16 cellular contexts compared by ENCODE assay signal in the genomic region with DNA sequence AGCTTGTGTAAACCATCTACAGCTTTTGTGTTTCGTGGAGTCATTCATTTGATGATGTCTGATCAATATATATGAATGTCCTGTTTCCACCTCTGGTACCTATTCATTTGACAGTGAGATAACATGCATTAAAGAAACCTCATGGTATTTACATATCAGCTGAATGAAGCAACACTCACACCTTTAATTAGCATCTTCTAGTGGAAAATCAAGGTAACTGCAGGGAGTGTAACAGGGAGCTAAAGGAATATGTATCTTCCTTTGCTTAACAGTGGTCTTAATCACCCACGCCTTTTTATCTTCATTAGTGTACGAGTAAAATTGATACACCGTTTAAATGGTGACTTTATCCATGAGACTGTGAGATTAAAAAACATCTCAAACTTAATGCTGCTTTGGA. TPM values are rescaled to one million over a fixed set of nuclear protein-coding genes. Genes with fewer than 3 reads are reported as not detected.
DNase-seq lines count a peak whose midpoint lies in the region; FAIRE-seq and TF ChIP-seq lines count a peak whose summit lies in the region.
"Had no signal": no experiment of that assay in that cellular context is flagged by ENCODE, and none has a peak within 500 bp of the region (broad histone marks: within the 10 kb centered on the region; RNA-seq: fewer than 3 reads in every experiment).

No MANE protein-coding gene starts in this region.

- FAIRE-seq in GM19239 (lab: Jason Lieb, UNC) = peak; percentile 79

- no peak overlapping the region for H3K4me2 ChIP-seq in OCI-LY3 (ENCODE audit: low read length)
- H3K4me2 ChIP-seq: BLaER1 had no signal

- no peaks in the 10 kb centered on the region for H3K4me1 ChIP-seq in OCI-LY3 (ENCODE audit: low read length)
- H3K4me1 ChIP-seq: BLaER1, left lung had no signal

- H3K27me3 ChIP-seq in AG04450 (ENCODE audit: control insufficient read depth, insufficient read depth, low read length) = no peaks in the 10 kb centered on the region
- H3K27me3 ChIP-seq in OCI-LY3 (ENCODE audit: low read depth, low read length) = no peaks in the 10 kb centered on the region
- H3K27me3 ChIP-seq: BLaER1, cardiac muscle cell, left lung had no signal

- DNase-seq in AG04450 (ENCODE audit: low read depth, low spot score) (no peak), GM19239 (ENCODE audit: insufficient read length, low spot score) (no peak), fibroblast of villous mesenchyme (ENCODE audit: low read depth) (no peak), NCI-H774 (lab: John Stamatoyannopoulos, UW) (no peak), KBM-7 (no peak), AML-193 (lab: John Stamatoyannopoulos, UW) (no peak)
- DNase-seq in activated CD4-positive, alpha-beta T cell treated with anti-CD3 and anti-CD28 coated beads for 4 hours = no peak
- DNase-seq: EL; head of caudate nucleus; left lung; naive B cell; stimulated activated CD4-positive, alpha-beta T cell treated with anti-CD3 and anti-CD28 coated beads, Interleukin-4, amount 100 ng/mL, for 1 hour; T-cell had no signal

- H3K36me3 ChIP-seq in OCI-LY3 (replicated peaks; ENCODE audit: low read depth, low read length) = peaks cover 6% of the 10 kb centered on the region
- H3K36me3 ChIP-seq: cardiac muscle cell, left lung had no signal

- 0 out of 2 replicates have a peak, but pooled peaks cover 3% of the 10 kb centered on the region for H3K9me3 ChIP-seq in AG04450 (ENCODE audit: control insufficient read depth, insufficient read depth, low read length)
- H3K9me3 ChIP-seq in OCI-LY3 (ENCODE audit: insufficient read depth, low read length) = no peaks in the 10 kb centered on the region
- H3K9me3 ChIP-seq: BLaER1, left lung had no signal

- H3K9ac ChIP-seq in OCI-LY3 (ENCODE audit: low read length) = no peak overlapping the region
- H3K9ac ChIP-seq: BLaER1 had no signal

- H4K20me1 ChIP-seq in OCI-LY3 (ENCODE audit: insufficient read depth, low read length) = 0 out of 2 replicates have a peak, but pooled peaks cover 3% of the 10 kb centered on the region

- in situ Hi-C loops in KBM-7 (cut with MboI; ENCODE audit: low pct_unique_long_range_greater_than_20kb, low sequenced_read_pairs) = loop anchor here (25.0 kb wide), 1 partner anchor 335 kb away; no protein-coding TSS in a partner anchor

- H3K79me2 ChIP-seq in OCI-LY3 (ENCODE audit: low read length) = no peaks in the 10 kb centered on the region

- TF ChIP-seq CTCF in AG04450 (IDR thresholded peaks at IDR 0.05; ENCODE audit: low read depth, low read length) = peak; percentile 16; the same call in 1 of the 2 replicates
- TF ChIP-seq CTCF in OCI-LY3 (IDR thresholded peaks at IDR 0.05; ENCODE audit: low read depth, low read length) = peak; percentile 15; the same call in 1 of the 2 replicates
- peak; percentile 7 for TF ChIP-seq CTCF in fibroblast of villous mesenchyme (IDR thresholded peaks at IDR 0.05; ENCODE audit: insufficient read depth, low read depth, low read length)

- CTCF ChIA-PET in AG04450 (lab: Charles Lee) = interaction anchor here (1.0 to 2.2 kb wide), 6 partner anchors 8 to 396 kb away, joined by 3 to 15 read pairs (median 4); a partner anchor contains a TSS

- H3K27ac ChIP-seq in AG04450 (ENCODE audit: low read depth, low read length) = no peak overlapping the region
- no peak overlapping the region for H3K27ac ChIP-seq in OCI-LY3 (ENCODE audit: low read length)
- H3K27ac ChIP-seq: BLaER1, left lung had no signal

- H3K4me3 ChIP-seq in AG04450 (ENCODE audit: low read depth, low read length) (no peak overlapping the region), OCI-LY3 (ENCODE audit: low read length) (no peak overlapping the region), fibroblast of villous mesenchyme (ENCODE audit: low read depth, low read length) (no peak overlapping the region)
- H3K4me3 ChIP-seq: BLaER1, cardiac muscle cell, left lung had no signal

- POLR2A ChIA-PET in AG04450 (lab: Yijun Ruan, JAX) = no interaction called here

- no peak overlapping the region for H2AFZ ChIP-seq in OCI-LY3 (ENCODE audit: low read depth, low read length)

RNA-seq across cellular contexts. Expression of a gene that starts 15.6 kb away (rescaled TPM):
- polyA plus RNA-seq in AG04450 (2011; rRNA removed) = 26.1 and 38.5 TPM in 2 replicates
- polyA minus RNA-seq in AG04450 (2011; rRNA and poly(A)+ RNA removed) = 54.1 and 97.7 TPM in 2 replicates
- total RNA-seq in fibroblast of villous mesenchyme = 36.1 and 73.8 TPM in 2 replicates
